ENCODE assay signal across 4 cellular contexts in genomic region chr19:47839411-47839810, GRCh38.
TF ChIP-seq lines count a peak whose summit lies in the region.

No MANE protein-coding gene starts in this region.

TF ChIP-seq in GM23338, 12 proteins besides CTCF, POLR2A, EP300 and RAD21 (continues in another document):
- TF ChIP-seq NANOG (IDR thresholded peaks at IDR 0.05; ENCODE audit: borderline replicate concordance) = no peak
- TF ChIP-seq ZNF114 (CRISPR knock-in tag; IDR thresholded peaks at IDR 0.05) = no peak
- TF ChIP-seq, protein P1, sequence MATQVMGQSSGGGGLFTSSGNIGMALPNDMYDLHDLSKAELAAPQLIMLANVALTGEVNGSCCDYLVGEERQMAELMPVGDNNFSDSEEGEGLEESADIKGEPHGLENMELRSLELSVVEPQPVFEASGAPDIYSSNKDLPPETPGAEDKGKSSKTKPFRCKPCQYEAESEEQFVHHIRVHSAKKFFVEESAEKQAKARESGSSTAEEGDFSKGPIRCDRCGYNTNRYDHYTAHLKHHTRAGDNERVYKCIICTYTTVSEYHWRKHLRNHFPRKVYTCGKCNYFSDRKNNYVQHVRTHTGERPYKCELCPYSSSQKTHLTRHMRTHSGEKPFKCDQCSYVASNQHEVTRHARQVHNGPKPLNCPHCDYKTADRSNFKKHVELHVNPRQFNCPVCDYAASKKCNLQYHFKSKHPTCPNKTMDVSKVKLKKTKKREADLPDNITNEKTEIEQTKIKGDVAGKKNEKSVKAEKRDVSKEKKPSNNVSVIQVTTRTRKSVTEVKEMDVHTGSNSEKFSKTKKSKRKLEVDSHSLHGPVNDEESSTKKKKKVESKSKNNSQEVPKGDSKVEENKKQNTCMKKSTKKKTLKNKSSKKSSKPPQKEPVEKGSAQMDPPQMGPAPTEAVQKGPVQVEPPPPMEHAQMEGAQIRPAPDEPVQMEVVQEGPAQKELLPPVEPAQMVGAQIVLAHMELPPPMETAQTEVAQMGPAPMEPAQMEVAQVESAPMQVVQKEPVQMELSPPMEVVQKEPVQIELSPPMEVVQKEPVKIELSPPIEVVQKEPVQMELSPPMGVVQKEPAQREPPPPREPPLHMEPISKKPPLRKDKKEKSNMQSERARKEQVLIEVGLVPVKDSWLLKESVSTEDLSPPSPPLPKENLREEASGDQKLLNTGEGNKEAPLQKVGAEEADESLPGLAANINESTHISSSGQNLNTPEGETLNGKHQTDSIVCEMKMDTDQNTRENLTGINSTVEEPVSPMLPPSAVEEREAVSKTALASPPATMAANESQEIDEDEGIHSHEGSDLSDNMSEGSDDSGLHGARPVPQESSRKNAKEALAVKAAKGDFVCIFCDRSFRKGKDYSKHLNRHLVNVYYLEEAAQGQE (IDR thresholded peaks at IDR 0.05; ENCODE audit: unreplicated experiment) = no peak
- no peak for TF ChIP-seq STAT1 (IDR thresholded peaks at IDR 0.05; ENCODE audit: unreplicated experiment)
- TF ChIP-seq JUNB (IDR thresholded peaks at IDR 0.05; ENCODE audit: unreplicated experiment) = no peak
- TF ChIP-seq ZNF331 (CRISPR knock-in tag; IDR thresholded peaks at IDR 0.05; ENCODE audit: low read depth) = no peak
- no peak for TF ChIP-seq POLR2AphosphoS5 (IDR thresholded peaks at IDR 0.05; ENCODE audit: low read depth)
- TF ChIP-seq EZH2 (IDR thresholded peaks at IDR 0.05; ENCODE audit: low read depth, unreplicated experiment) = no peak
- no peak for TF ChIP-seq CREB1 (CRISPR knock-in tag; IDR thresholded peaks at IDR 0.05; ENCODE audit: low read depth)

TF ChIP-seq in HepG2, 621 proteins besides CTCF, POLR2A, EP300 and RAD21 (continues in another document):
- TF ChIP-seq WIZ (CRISPR knock-in tag; IDR thresholded peaks at IDR 0.05) (no peak), ZNF589 (CRISPR knock-in tag; conservative IDR thresholded peaks at IDR 0.05) (no peak), ZNF629 (CRISPR knock-in tag; conservative IDR thresholded peaks at IDR 0.05) (no peak), ZNF207 (IDR thresholded peaks at IDR 0.05; ENCODE audit: borderline replicate concordance) (no peak), ZNF83 (CRISPR knock-in tag; IDR thresholded peaks at IDR 0.05; ENCODE audit: borderline replicate concordance) (no peak), ZNF143 (CRISPR knock-in tag; IDR thresholded peaks at IDR 0.05) (no peak), ARHGAP35 (CRISPR knock-in tag; IDR thresholded peaks at IDR 0.05; ENCODE audit: borderline replicate concordance) (no peak), SNAPC4 (CRISPR knock-in tag; IDR thresholded peaks at IDR 0.05) (no peak)

TF ChIP-seq in SK-N-SH treated with all-trans-retinoic acid at 6 μM for 48 hours, 23 proteins besides CTCF, POLR2A, EP300 and RAD21:
- TF ChIP-seq POU6F1 (CRISPR knock-in tag; IDR thresholded peaks at IDR 0.05; ENCODE audit: borderline replicate concordance, low read depth) (no peak), PPARA (CRISPR knock-in tag; IDR thresholded peaks at IDR 0.05; ENCODE audit: borderline replicate concordance) (no peak), GLIS3 (CRISPR knock-in tag; IDR thresholded peaks at IDR 0.05) (no peak), TCF4 (CRISPR knock-in tag; IDR thresholded peaks at IDR 0.05; ENCODE audit: borderline replicate concordance) (no peak)
TF ChIP-seq in SK-N-SH treated with all-trans-retinoic acid at 6 μM for 48 hours: peak in this region for 0.

TF ChIP-seq in SK-N-SH, 30 proteins besides CTCF, POLR2A, EP300 and RAD21:
- TF ChIP-seq USF1 (IDR thresholded peaks at IDR 0.05; ENCODE audit: borderline replicate concordance, low read depth) = no peak
- no peak for TF ChIP-seq MAX (IDR thresholded peaks at IDR 0.05; ENCODE audit: low read depth)
- TF ChIP-seq JUND (IDR thresholded peaks at IDR 0.05) = no peak
- TF ChIP-seq FOSL2 (IDR thresholded peaks at IDR 0.05; ENCODE audit: borderline replicate concordance, low read depth) = no peak
- no peak for TF ChIP-seq MEF2A (IDR thresholded peaks at IDR 0.05; ENCODE audit: borderline replicate concordance, low read depth)
- no peak for TF ChIP-seq FOXM1 (IDR thresholded peaks at IDR 0.05; ENCODE audit: low read depth)
- TF ChIP-seq TCF12 (IDR thresholded peaks at IDR 0.05) = no peak
- TF ChIP-seq, protein P2, sequence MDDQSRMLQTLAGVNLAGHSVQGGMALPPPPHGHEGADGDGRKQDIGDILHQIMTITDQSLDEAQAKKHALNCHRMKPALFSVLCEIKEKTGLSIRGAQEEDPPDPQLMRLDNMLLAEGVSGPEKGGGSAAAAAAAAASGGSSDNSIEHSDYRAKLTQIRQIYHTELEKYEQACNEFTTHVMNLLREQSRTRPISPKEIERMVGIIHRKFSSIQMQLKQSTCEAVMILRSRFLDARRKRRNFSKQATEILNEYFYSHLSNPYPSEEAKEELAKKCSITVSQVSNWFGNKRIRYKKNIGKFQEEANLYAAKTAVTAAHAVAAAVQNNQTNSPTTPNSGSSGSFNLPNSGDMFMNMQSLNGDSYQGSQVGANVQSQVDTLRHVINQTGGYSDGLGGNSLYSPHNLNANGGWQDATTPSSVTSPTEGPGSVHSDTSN (IDR thresholded peaks at IDR 0.05) = no peak
- TF ChIP-seq RFX5 (IDR thresholded peaks at IDR 0.05; ENCODE audit: low read length) = no peak
- TF ChIP-seq MXI1 (IDR thresholded peaks at IDR 0.05; ENCODE audit: low read depth, low read length) = no peak
- TF ChIP-seq RCOR1 (IDR thresholded peaks at IDR 0.05; ENCODE audit: low read length) = no peak
- no peak for TF ChIP-seq RXRA (IDR thresholded peaks at IDR 0.05; ENCODE audit: borderline replicate concordance, low read depth)
- TF ChIP-seq, protein P3, sequence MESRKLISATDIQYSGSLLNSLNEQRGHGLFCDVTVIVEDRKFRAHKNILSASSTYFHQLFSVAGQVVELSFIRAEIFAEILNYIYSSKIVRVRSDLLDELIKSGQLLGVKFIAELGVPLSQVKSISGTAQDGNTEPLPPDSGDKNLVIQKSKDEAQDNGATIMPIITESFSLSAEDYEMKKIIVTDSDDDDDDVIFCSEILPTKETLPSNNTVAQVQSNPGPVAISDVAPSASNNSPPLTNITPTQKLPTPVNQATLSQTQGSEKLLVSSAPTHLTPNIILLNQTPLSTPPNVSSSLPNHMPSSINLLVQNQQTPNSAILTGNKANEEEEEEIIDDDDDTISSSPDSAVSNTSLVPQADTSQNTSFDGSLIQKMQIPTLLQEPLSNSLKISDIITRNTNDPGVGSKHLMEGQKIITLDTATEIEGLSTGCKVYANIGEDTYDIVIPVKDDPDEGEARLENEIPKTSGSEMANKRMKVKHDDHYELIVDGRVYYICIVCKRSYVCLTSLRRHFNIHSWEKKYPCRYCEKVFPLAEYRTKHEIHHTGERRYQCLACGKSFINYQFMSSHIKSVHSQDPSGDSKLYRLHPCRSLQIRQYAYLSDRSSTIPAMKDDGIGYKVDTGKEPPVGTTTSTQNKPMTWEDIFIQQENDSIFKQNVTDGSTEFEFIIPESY (IDR thresholded peaks at IDR 0.05; ENCODE audit: borderline replicate concordance, low read depth) = no peak
- no peak for TF ChIP-seq YY1 (IDR thresholded peaks at IDR 0.05; ENCODE audit: low read depth)
- no peak for TF ChIP-seq TAF1 (IDR thresholded peaks at IDR 0.05; ENCODE audit: borderline replicate concordance, low read depth, low read length)
- no peak for TF ChIP-seq USF2 (IDR thresholded peaks at IDR 0.05; ENCODE audit: borderline replicate concordance, low read depth, low read length)
- TF ChIP-seq SMC3 (IDR thresholded peaks at IDR 0.05; ENCODE audit: low read depth, low read length) = no peak
- TF ChIP-seq CHD2 (IDR thresholded peaks at IDR 0.05; ENCODE audit: low read length, partially characterized antibody) = no peak
- no peak for TF ChIP-seq SIN3A (IDR thresholded peaks at IDR 0.05; ENCODE audit: borderline replicate concordance, low read depth, low read length)
